16 cellular contexts compared by ENCODE assay signal in genomic region chr5:54909911-54910870, GRCh38.
DNase-seq lines count a peak whose midpoint lies in the region; ATAC-seq lines count a peak whose summit lies in the region.
"Had no signal": no experiment of that assay in that cellular context is flagged by ENCODE, and none has a peak within 500 bp of the region (broad histone marks: within the 10 kb centered on the region; RNA-seq: fewer than 3 reads in every experiment).

No MANE protein-coding gene starts in this region.

- no peak overlapping the region for H2AFZ ChIP-seq in GM23248

- no peaks in the 10 kb centered on the region for H3K36me3 Mint-ChIP-seq in CD8-positive, alpha-beta memory T cell

- H3K9me2 ChIP-seq in GM23248 (ENCODE audit: insufficient read depth) = no peaks in the 10 kb centered on the region

- no peaks in the 10 kb centered on the region for H4K20me1 ChIP-seq in GM23248 (ENCODE audit: insufficient read depth)

- H3K4me1 Mint-ChIP-seq in CD8-positive, alpha-beta memory T cell = no peaks in the 10 kb centered on the region
- H3K4me1 Mint-ChIP-seq: T-helper 17 cell had no signal

- H3K27me3 ChIP-seq in GM23248 (replicated peaks; ENCODE audit: insufficient read depth) (no peaks in the 10 kb centered on the region), adipocyte (replicated peaks; ENCODE audit: control insufficient read depth, insufficient read depth, low read length) (no peaks in the 10 kb centered on the region), skeletal muscle satellite cell (ENCODE audit: control insufficient read depth, insufficient read depth, low read length) (peaks cover under 1% of the 10 kb centered on the region)
- H3K27me3 ChIP-seq in CD8-positive, alpha-beta memory T cell (ENCODE audit: insufficient read depth, low read length, poor library complexity, severe bottlenecking) = no peaks in the 10 kb centered on the region

- CTCF ChIA-PET in CD8-positive, alpha-beta memory T cell (lab: Charles Lee) = interaction anchor here (0.5 to 7.4 kb wide), 6 partner anchors 15 to 515 kb away, joined by 3 to 101 read pairs (median 4); partner anchors contain the start of gene GPX8

- POLR2A ChIA-PET in CD8-positive, alpha-beta memory T cell (lab: Charles Lee) = interaction anchor here (0.5 kb wide), 1 partner anchor 374 kb away, joined by 4 read pairs; no protein-coding TSS in a partner anchor

- H3K4me3 Mint-ChIP-seq in CD8-positive, alpha-beta memory T cell = no peak overlapping the region
- H3K4me3 Mint-ChIP-seq: T-helper 17 cell had no signal

- peak overlapping the region; percentile 42 for H3K27ac ChIP-seq in GM23248
- no peak overlapping the region for H3K27ac ChIP-seq in CD8-positive, alpha-beta memory T cell (ENCODE audit: low read depth, low read length)
- H3K27ac ChIP-seq: RWPE1 had no signal

- H3K27me3 Mint-ChIP-seq in CD8-positive, alpha-beta memory T cell = peaks cover 0 to 2% of the 10 kb centered on the region in 2 donors
- H3K27me3 Mint-ChIP-seq: progenitor cell of endocrine pancreas had no signal

- peak; percentile 76 for DNase-seq in GM23248
- peak; percentile 81 for DNase-seq in adipocyte (ENCODE audit: low read depth)
- peak; percentile 77 for DNase-seq in fibroblast of peridontal ligament (ENCODE audit: extremely low read depth)
- DNase-seq in activated CD4-positive, alpha-beta T cell treated with anti-CD3 and anti-CD28 coated beads for 4 hours = no peak
- DNase-seq in CD8-positive, alpha-beta memory T cell = no peak
- DNase-seq: activated CD4-positive, alpha-beta T cell treated with anti-CD3 and anti-CD28 coated beads for 48 hours; activated naive CD4-positive, alpha-beta T cell treated with anti-CD3 and anti-CD28 coated beads, Interleukin-2, amount 50 U/mL, for 16 hours; activated T-cell treated with anti-CD3 and anti-CD28 coated beads for 4 hours; GF-D8; NCI-H2029 treated with DMSO at 0.1 percent for 48 hours; stimulated activated CD4-positive, alpha-beta T cell treated with anti-CD3 and anti-CD28 coated beads, Interleukin-15, amount 100 ng/mL, for 24 hours; T-helper 17 cell had no signal

- ATAC-seq in GM19397 (IDR thresholded peaks at IDR 0.05; ENCODE audit: unreplicated experiment) = no peak
- ATAC-seq: T-helper 17 cell had no signal

- H3K4me2 ChIP-seq in GM23248 (ENCODE audit: unreplicated experiment) = peak overlapping the region; percentile 42
- peak overlapping the region; percentile 40 for H3K4me2 ChIP-seq in skeletal muscle satellite cell (ENCODE audit: low read length)

- H3K9ac ChIP-seq in GM23248 = no peak overlapping the region
- H3K9ac ChIP-seq in adipocyte (ENCODE audit: low read length) = no peak overlapping the region
- H3K9ac ChIP-seq in skeletal muscle satellite cell (ENCODE audit: low read depth, low read length) = no peak overlapping the region

- H3K4me1 ChIP-seq in GM23248 (ENCODE audit: insufficient read depth) (peaks cover 30% of the 10 kb centered on the region), adipocyte (ENCODE audit: control insufficient read depth, insufficient read depth, low read length) (peaks cover 15% of the 10 kb centered on the region), skeletal muscle satellite cell (ENCODE audit: control insufficient read depth, insufficient read depth, low read length) (peaks cover 30% of the 10 kb centered on the region)
- H3K4me1 ChIP-seq in CD8-positive, alpha-beta memory T cell (ENCODE audit: insufficient read depth, low read length) = no peaks in the 10 kb centered on the region

- H3K27ac Mint-ChIP-seq in CD8-positive, alpha-beta memory T cell = no peak overlapping the region
- H3K27ac Mint-ChIP-seq: progenitor cell of endocrine pancreas, T-helper 17 cell had no signal

- no peaks in the 10 kb centered on the region for H3K9me3 Mint-ChIP-seq in CD8-positive, alpha-beta memory T cell

- H3K9me3 ChIP-seq in GM23248 (ENCODE audit: low read depth) = no peaks in the 10 kb centered on the region
- no peaks in the 10 kb centered on the region for H3K9me3 ChIP-seq in adipocyte (ENCODE audit: control insufficient read depth, low read length)
- H3K9me3 ChIP-seq in skeletal muscle satellite cell (replicated peaks; ENCODE audit: low read length) = no peaks in the 10 kb centered on the region
- H3K9me3 ChIP-seq in CD8-positive, alpha-beta memory T cell (ENCODE audit: low read length) = no peaks in the 10 kb centered on the region

- H3K36me3 ChIP-seq in GM23248 (ENCODE audit: low read depth) (no peaks in the 10 kb centered on the region), adipocyte (ENCODE audit: control insufficient read depth, insufficient read depth, low read length, severe bottlenecking) (no peaks in the 10 kb centered on the region), skeletal muscle satellite cell (ENCODE audit: insufficient read depth, low read length) (no peaks in the 10 kb centered on the region)
- no peaks in the 10 kb centered on the region for H3K36me3 ChIP-seq in CD8-positive, alpha-beta memory T cell (ENCODE audit: insufficient read depth, low read length)

- H3K4me3 ChIP-seq in GM23248 (no peak overlapping the region), adipocyte (ENCODE audit: low read length) (no peak overlapping the region), skeletal muscle satellite cell (ENCODE audit: low read length) (peak overlapping the region; percentile 8)
- H3K4me3 ChIP-seq in CD8-positive, alpha-beta memory T cell (ENCODE audit: low read length) = no peak overlapping the region

- WGBS in GM23248 (ENCODE audit: low coverage in 1 of 2, low lambda C conversion rate in 2 of 2, missing lambda C conversion rate in 2 of 2), 2 experiments = 56 to 61% methylated on average over 4 of the region's 4 CpGs

- H3K79me2 ChIP-seq in GM23248 (ENCODE audit: insufficient read depth) = no peaks in the 10 kb centered on the region

- in situ Hi-C loops in GM23248 (cut with MboI) = no loop called here

- H3F3A ChIP-seq in GM23248 (ENCODE audit: insufficient read depth) = peaks cover 25% of the 10 kb centered on the region

Comparison
In these comparisons a context has a peak if more than half of its experiments do, and no peak if none do; other contexts are left out.
1. DNase-seq: peak in GM23248 (single experiment), adipocyte (single experiment) and fibroblast of peridontal ligament (single experiment); none in activated CD4-positive, alpha-beta T cell treated with anti-CD3 and anti-CD28 coated beads for 4 hours (0 of 2) and CD8-positive, alpha-beta memory T cell (0 of 5).